In the genomic region with DNA sequence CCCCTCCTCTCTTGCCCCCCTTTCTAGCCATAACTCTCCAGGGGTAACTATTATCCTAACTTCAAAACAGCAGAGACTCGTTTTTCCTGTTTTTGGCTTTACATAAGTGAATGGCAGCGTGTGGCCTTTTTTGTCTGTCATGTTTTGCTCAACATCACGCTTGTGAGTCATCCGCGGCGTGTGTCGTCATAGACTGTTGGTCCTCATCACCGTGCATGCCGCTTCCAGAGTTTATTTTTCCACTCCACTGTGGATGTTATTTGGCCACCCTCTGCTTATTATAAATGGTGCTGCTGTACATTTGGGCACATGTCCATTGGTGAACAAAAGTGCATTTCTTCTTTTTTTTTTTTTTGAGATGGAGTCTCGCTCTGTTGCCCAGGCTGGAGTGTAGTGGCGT, we compare ENCODE assay signal across 17 cellular contexts. TPM values are rescaled to one million over a fixed set of nuclear protein-coding genes. Genes with fewer than 3 reads are reported as not detected.
DNase-seq lines count a peak whose midpoint lies in the region; ATAC-seq, FAIRE-seq and TF ChIP-seq lines count a peak whose summit lies in the region.
"Had no signal": no experiment of that assay in that cellular context is flagged by ENCODE, and none has a peak within 500 bp of the region (broad histone marks: within the 10 kb centered on the region; RNA-seq: fewer than 3 reads in every experiment).

No MANE protein-coding gene starts in this region.

- H3F3A ChIP-seq in GM23248 (ENCODE audit: insufficient read depth), result peaks cover 30% of the 10 kb centered on the region

- H4K20me1 ChIP-seq in GM23248 (ENCODE audit: insufficient read depth), result no peaks in the 10 kb centered on the region
- no peaks in the 10 kb centered on the region for H4K20me1 ChIP-seq in OCI-LY3 (ENCODE audit: insufficient read depth, low read length)

- peak overlapping the region; percentile 89 to 90; a peak in 5 of 6 replicates for H3K27ac ChIP-seq in A549
- H3K27ac ChIP-seq in GM23248, result no peak overlapping the region
- peak overlapping the region; percentile 95 for H3K27ac ChIP-seq in OCI-LY3 (ENCODE audit: low read length)
- H3K27ac ChIP-seq in neuronal stem cell (replicated peaks; ENCODE audit: low read length), result no peak overlapping the region
- H3K27ac ChIP-seq: parathyroid adenoma had no signal

- no peak for FAIRE-seq in A549 (lab: Jason Lieb, UNC)

- H3K4ac ChIP-seq in neuronal stem cell (ENCODE audit: low read length), result no peak overlapping the region

- no peaks in the 10 kb centered on the region for H3K27me3 Mint-ChIP-seq in osteocyte (ENCODE audit: unreplicated experiment)
- H3K27me3 Mint-ChIP-seq: B cell; effector memory CD8-positive, alpha-beta T cell; stimulated activated naive B cell treated with anti-CD40 and anti-IgM and Interleukin-4, amounts not matched to agents 10 μg/mL and 1 μg/mL and 100 μg/mL, for 72 hours had no signal

- no peak overlapping the region for H3K4me3 Mint-ChIP-seq in osteocyte (ENCODE audit: unreplicated experiment)
- H3K4me3 Mint-ChIP-seq: B cell; effector memory CD8-positive, alpha-beta T cell; stimulated activated naive B cell treated with anti-CD40 and anti-IgM and Interleukin-4, amounts not matched to agents 10 μg/mL and 1 μg/mL and 100 μg/mL, for 72 hours had no signal

- peaks cover 64% of the 10 kb centered on the region for H3K4me1 ChIP-seq in A549
- peaks cover 29% of the 10 kb centered on the region for H3K4me1 ChIP-seq in GM23248 (ENCODE audit: insufficient read depth)
- peaks cover 48% of the 10 kb centered on the region for H3K4me1 ChIP-seq in OCI-LY3 (ENCODE audit: low read length)
- peaks cover 0 to 2% of the 10 kb centered on the region in 2 donors for H3K4me1 ChIP-seq in neuronal stem cell (ENCODE audit: control insufficient read depth in 2 of 2, insufficient read depth in 1 of 2, low read depth in 1 of 2, low read length in 2 of 2)

- H3K4me3 ChIP-seq in A549 (no peak overlapping the region), GM23248 (no peak overlapping the region), OCI-LY3 (ENCODE audit: low read length) (no peak overlapping the region), neuronal stem cell (ENCODE audit: low read length in 2 of 2) (no peak overlapping the region)

- H3K9me3 ChIP-seq in A549, result no peaks in the 10 kb centered on the region
- H3K9me3 ChIP-seq in GM23248 (ENCODE audit: low read depth), result no peaks in the 10 kb centered on the region
- no peaks in the 10 kb centered on the region for H3K9me3 ChIP-seq in OCI-LY3 (ENCODE audit: insufficient read depth, low read length)
- no peaks in the 10 kb centered on the region for H3K9me3 ChIP-seq in neuronal stem cell (replicated peaks in 1 of 2; ENCODE audit: control insufficient read depth in 2 of 2, insufficient read depth in 1 of 2, low read depth in 1 of 2, low read length in 2 of 2)

- POLR2A ChIA-PET in A549 (lab: Yijun Ruan, JAX), result no interaction called here

- H2AFZ ChIP-seq in GM23248 (no peak overlapping the region), OCI-LY3 (ENCODE audit: low read depth, low read length) (no peak overlapping the region), neuronal stem cell (ENCODE audit: low read length) (no peak overlapping the region)
- H2AFZ ChIP-seq: parathyroid adenoma had no signal

- 94% methylated on average over 11 of the region's 11 CpGs for WGBS in A549 (ENCODE audit: missing lambda C conversion rate)
- 97 to 98% methylated on average over 11 of the region's 11 CpGs for WGBS in GM23248 (ENCODE audit: low coverage in 1 of 2, low lambda C conversion rate in 2 of 2, missing lambda C conversion rate in 2 of 2), 2 experiments
- WGBS in neuronal stem cell (ENCODE audit: extremely low coverage in 2 of 2, insufficient read length in 2 of 2, insufficient replicate concordance in 1 of 2), 2 donors, result no CpG with 5 or more reads among the region's 11 CpGs

- no peaks in the 10 kb centered on the region for H3K79me1 ChIP-seq in neuronal stem cell (ENCODE audit: low read depth, low read length)

- H3K14ac ChIP-seq in neuronal stem cell (ENCODE audit: low read length), result no peak overlapping the region

- no peak for TF ChIP-seq EP300 in A549 (IDR thresholded peaks at IDR 0.05)

- DNase-seq in A549 (ENCODE audit: low read depth in 1 of 2, low spot score in 1 of 2), result no peak
- DNase-seq in GM23248, result peak; percentile 3
- peak; percentile 46 for DNase-seq in left kidney (ENCODE audit: low read depth, low spot score)
- DNase-seq in neuronal stem cell (ENCODE audit: low spot score), result no peak
- DNase-seq in DMS 273 treated with DMSO at 0.1 percent for 48 hours (lab: John Stamatoyannopoulos, UW), result no peak
- no peak for DNase-seq in activated CD4-positive, alpha-beta T cell treated with anti-CD3 and anti-CD28 coated beads for 48 hours
- DNase-seq in osteocyte (ENCODE audit: extremely low spot score, unreplicated experiment), result no peak
- DNase-seq: effector memory CD8-positive, alpha-beta T cell; GDM1; NCI-H1092; stimulated activated CD4-positive, alpha-beta T cell treated with anti-CD3 and anti-CD28 coated beads, Interleukin-1b, Interleukin-23, amount 100 ng/mL, for 48 hours; stimulated activated naive B cell treated with anti-CD40 and anti-IgM and Interleukin-4, amounts not matched to agents 10 μg/mL and 1 μg/mL and 100 μg/mL, for 72 hours had no signal

- no peak for TF ChIP-seq POLR2A in A549 (IDR thresholded peaks at IDR 0.05; ENCODE audit: low read length)

- H2BK15ac ChIP-seq in neuronal stem cell (ENCODE audit: low read length), result no peak overlapping the region

- no peaks in the 10 kb centered on the region for H3K9me3 Mint-ChIP-seq in osteocyte (ENCODE audit: unreplicated experiment)
- H3K9me3 Mint-ChIP-seq: effector memory CD8-positive, alpha-beta T cell; stimulated activated naive B cell treated with anti-CD40 and anti-IgM and Interleukin-4, amounts not matched to agents 10 μg/mL and 1 μg/mL and 100 μg/mL, for 72 hours had no signal

- H4K8ac ChIP-seq in neuronal stem cell (ENCODE audit: low read depth, low read length), result no peak overlapping the region

- no peak for ATAC-seq in A549
- ATAC-seq: effector memory CD8-positive, alpha-beta T cell; left lobe of liver; Panc1; stimulated activated naive B cell treated with anti-CD40 and anti-IgM and Interleukin-4, amounts not matched to agents 10 μg/mL and 1 μg/mL and 100 μg/mL, for 72 hours had no signal

- no peak for TF ChIP-seq CTCF in A549 (IDR thresholded peaks at IDR 0.05)
- no peak for TF ChIP-seq CTCF in OCI-LY3 (IDR thresholded peaks at IDR 0.05; ENCODE audit: low read depth, low read length)
- no peak for TF ChIP-seq CTCF in osteocyte (IDR thresholded peaks at IDR 0.05)

- H2BK5ac ChIP-seq in neuronal stem cell (ENCODE audit: low read length), result no peak overlapping the region

- H3K36me3 ChIP-seq in GM23248 (ENCODE audit: low read depth) (0 out of 2 replicates have a peak, but pooled peaks cover 4% of the 10 kb centered on the region), OCI-LY3 (replicated peaks; ENCODE audit: low read depth, low read length) (peaks cover 28% of the 10 kb centered on the region), neuronal stem cell (replicated peaks in 1 of 2; ENCODE audit: control insufficient read depth in 2 of 2, insufficient read depth in 2 of 2, low read length in 2 of 2) (peaks cover 0 to 2% of the 10 kb centered on the region in 2 donors)

- peaks cover 25% of the 10 kb centered on the region for H3K36me3 Mint-ChIP-seq in osteocyte (ENCODE audit: unreplicated experiment)

- in situ Hi-C loops in GM23248 (cut with MboI), result no loop called here

- H3K23ac ChIP-seq in neuronal stem cell (ENCODE audit: low read depth, low read length, poor library complexity), result no peak overlapping the region

- H3K27me3 ChIP-seq in GM23248 (replicated peaks; ENCODE audit: insufficient read depth), result no peaks in the 10 kb centered on the region
- no peaks in the 10 kb centered on the region for H3K27me3 ChIP-seq in OCI-LY3 (ENCODE audit: low read depth, low read length)
- H3K27me3 ChIP-seq in neuronal stem cell (ENCODE audit: control insufficient read depth in 3 of 3, insufficient read depth in 3 of 3, low read depth in 1 of 3, low read length in 3 of 3), result no peaks in the 10 kb centered on the region

- no peak overlapping the region for H2AK5ac ChIP-seq in neuronal stem cell (ENCODE audit: low read depth, low read length)

- H3K9ac ChIP-seq in GM23248, result no peak overlapping the region
- H3K9ac ChIP-seq in OCI-LY3 (ENCODE audit: low read length), result no peak overlapping the region
- H3K9ac ChIP-seq in neuronal stem cell (ENCODE audit: low read depth, low read length, poor library complexity), result no peak overlapping the region
- H3K9ac ChIP-seq: parathyroid adenoma had no signal

- H3K18ac ChIP-seq in neuronal stem cell (ENCODE audit: low read length), result no peak overlapping the region

- H3K4me2 ChIP-seq in A549, result no peak overlapping the region
- H3K4me2 ChIP-seq in GM23248 (ENCODE audit: unreplicated experiment), result no peak overlapping the region
- H3K4me2 ChIP-seq in OCI-LY3 (ENCODE audit: low read length), result 0 out of 2 replicates have a peak overlapping the region, but pooled peaks have one; percentile 7
- H3K4me2 ChIP-seq in neuronal stem cell (ENCODE audit: insufficient read depth, low read length, poor library complexity, severe bottlenecking), result no peak overlapping the region

- H3K4me1 Mint-ChIP-seq in osteocyte (ENCODE audit: unreplicated experiment), result no peaks in the 10 kb centered on the region

- H3K9me2 ChIP-seq in GM23248 (ENCODE audit: insufficient read depth), result no peaks in the 10 kb centered on the region

- no peak overlapping the region for H2BK120ac ChIP-seq in neuronal stem cell (ENCODE audit: low read depth, low read length)

- H3K27ac Mint-ChIP-seq in osteocyte (ENCODE audit: unreplicated experiment), result no peak overlapping the region
- H3K27ac Mint-ChIP-seq: B cell; stimulated activated naive B cell treated with anti-CD40 and anti-IgM and Interleukin-4, amounts not matched to agents 10 μg/mL and 1 μg/mL and 100 μg/mL, for 72 hours had no signal

- TF ChIP-seq RAD21 in A549 (conservative IDR thresholded peaks at IDR 0.05 in 1 of 2, IDR thresholded peaks at IDR 0.05 in 1 of 2), result no peak

- H4K91ac ChIP-seq in neuronal stem cell (ENCODE audit: low read depth, low read length, poor library complexity), result no peak overlapping the region

- peaks cover 13% of the 10 kb centered on the region; the same call in 1 of the 2 replicates for H3K79me2 ChIP-seq in GM23248 (ENCODE audit: insufficient read depth)
- peaks cover 13% of the 10 kb centered on the region for H3K79me2 ChIP-seq in OCI-LY3 (ENCODE audit: low read length)

- H2BK12ac ChIP-seq in neuronal stem cell (ENCODE audit: low read length), result no peak overlapping the region

- CTCF ChIA-PET in A549 (lab: Yijun Ruan, JAX), result interaction anchor here (1.1 to 5.4 kb wide), 6 partner anchors 14 to 58 kb away, joined by 3 to 49 read pairs (median 7); no protein-coding TSS in a partner anchor

RNA-seq across cellular contexts. Expression of a gene that starts 52.5 kb away (rescaled TPM):
- polyA plus RNA-seq in A549 (2011; rRNA removed), result 19.8 and 23.3 TPM in 2 replicates
- 4.5 and 4.6 TPM in 2 replicates for polyA plus RNA-seq in A549 (2012; cell fraction: cytosol; rRNA removed)
- 7.3 and 8.1 TPM in 2 replicates for polyA plus RNA-seq in A549 (2012; cell fraction: nucleus; rRNA removed)
- 3.5 to 4.1 TPM (median 3.7 TPM) in 3 replicates for polyA plus RNA-seq in A549 (2017; fragmentation: RNase III; extraction: RNeasy Plus Mini Kit Qiagen cat#74134 plus additional on column Dnase treatment)
- polyA minus RNA-seq in A549 (2011; rRNA and poly(A)+ RNA removed), result 39.3 and 44.8 TPM in 2 replicates
- 5.7 and 5.8 TPM in 2 replicates for total RNA-seq in GM23248 (2014; rRNA removed; shearing (Covaris generic))
- 9.9 and 13.7 TPM in 2 replicates for polyA plus RNA-seq in GM23248 (2016; fragmentation: Nextera tagmentation; extraction: Ambion mirVana)
- polyA plus RNA-seq in neuronal stem cell (2013, experiment 1 of 2), result 3.0 TPM
- 2.7 TPM for polyA plus RNA-seq in neuronal stem cell (2013, experiment 2 of 2)
- total RNA-seq in osteocyte, result 20.8 and 21.4 TPM in 2 replicates

RNA-seq across cellular contexts. Expression of a gene that starts 57.0 kb away (rescaled TPM):
- polyA plus RNA-seq in A549 (2011; rRNA removed) (not detected in 2 replicates), A549 (2017; fragmentation: RNase III; extraction: RNeasy Plus Mini Kit Qiagen cat#74134 plus additional on column Dnase treatment) (not detected in 3 replicates), GM23248 (2016; fragmentation: Nextera tagmentation; extraction: Ambion mirVana) (0.94 and 1.3 TPM in 2 replicates)
- polyA plus RNA-seq in A549 (2012; cell fraction: cytosol; rRNA removed), result 0.04 and 0.10 TPM in 2 replicates
- polyA plus RNA-seq in A549 (2012; cell fraction: nucleus; rRNA removed), result 0.18 TPM in 1 of 2 replicates, not detected in the other
- not detected in 2 replicates for polyA minus RNA-seq in A549 (2011; rRNA and poly(A)+ RNA removed)
- 0.97 and 3.4 TPM in 2 replicates for total RNA-seq in GM23248 (2014; rRNA removed; shearing (Covaris generic))
- polyA plus RNA-seq in neuronal stem cell (2013, experiment 1 of 2), result 0.10 TPM
- not detected for polyA plus RNA-seq in neuronal stem cell (2013, experiment 2 of 2)
- not detected in 2 replicates for total RNA-seq in osteocyte

Comparison
In these comparisons a context has a peak if more than half of its experiments do, and no peak if none do; other contexts are left out.
1. DNase-seq: peak in GM23248 (single experiment) and left kidney (single experiment); none in A549 (0 of 2), neuronal stem cell (single experiment), DMS 273 treated with DMSO at 0.1 percent for 48 hours (single experiment), activated CD4-positive, alpha-beta T cell treated with anti-CD3 and anti-CD28 coated beads for 48 hours (single experiment) and osteocyte (single experiment).
2. H3K27ac ChIP-seq: peak in A549 (2 of 2) and OCI-LY3 (single experiment); none in GM23248 (single experiment) and neuronal stem cell (single experiment).